1 cellular context compared by ENCODE assay signal in genomic region chr16:54467398-54467797, GRCh38.
TF ChIP-seq lines count a peak whose summit lies in the region.

No MANE protein-coding gene starts in this region.

TF ChIP-seq in HepG2, 621 proteins besides CTCF, POLR2A, EP300 and RAD21 (continued from another document):
- TF ChIP-seq ZBED4 (CRISPR knock-in tag; IDR thresholded peaks at IDR 0.05; ENCODE audit: borderline replicate concordance) (no peak), ELF4 (CRISPR knock-in tag; IDR thresholded peaks at IDR 0.05; ENCODE audit: borderline replicate concordance) (no peak), ZZZ3 (CRISPR knock-in tag; IDR thresholded peaks at IDR 0.05; ENCODE audit: borderline replicate concordance) (no peak), ZNF577 (CRISPR knock-in tag; IDR thresholded peaks at IDR 0.05; ENCODE audit: borderline replicate concordance, low read depth) (no peak), ARNTL (CRISPR knock-in tag; IDR thresholded peaks at IDR 0.05) (no peak), DR1 (CRISPR knock-in tag; IDR thresholded peaks at IDR 0.05) (no peak), HNF1B (CRISPR knock-in tag; IDR thresholded peaks at IDR 0.05) (no peak), AKAP8 (CRISPR knock-in tag; IDR thresholded peaks at IDR 0.05) (no peak), ZNF432 (CRISPR knock-in tag; IDR thresholded peaks at IDR 0.05; ENCODE audit: borderline replicate concordance) (no peak), MXD1 (CRISPR knock-in tag; IDR thresholded peaks at IDR 0.05) (no peak)
